ENCODE assay signal across 36 cellular contexts in genomic region chr2:147170932-147171331, GRCh38.
DNase-seq lines count a peak whose midpoint lies in the region; ATAC-seq, FAIRE-seq and TF ChIP-seq lines count a peak whose summit lies in the region.
"Had no signal": no experiment of that assay in that cellular context is flagged by ENCODE, and none has a peak within 500 bp of the region (broad histone marks: within the 10 kb centered on the region; RNA-seq: fewer than 3 reads in every experiment).

No MANE protein-coding gene starts in this region.

- H3K4me3 Mint-ChIP-seq in WTC11 = no peak overlapping the region
- H3K4me3 Mint-ChIP-seq: B cell; CD14-positive monocyte; CD4-positive, alpha-beta memory T cell; CD4-positive, alpha-beta T cell; CD4-positive, CD25-positive, alpha-beta regulatory T cell; CD8-positive, alpha-beta memory T cell; CD8-positive, alpha-beta T cell had no signal

- 95 to 97% (median 96%) methylated on average over 1 of the region's 1 CpG for WGBS in small intestine, 3 donors

- no peaks in the 10 kb centered on the region for H3K36me3 Mint-ChIP-seq in WTC11
- H3K36me3 Mint-ChIP-seq: CD14-positive monocyte; CD4-positive, alpha-beta memory T cell; CD4-positive, CD25-positive, alpha-beta regulatory T cell; CD8-positive, alpha-beta memory T cell; CD8-positive, alpha-beta T cell had no signal

- H3K4me3 ChIP-seq in small intestine (ENCODE audit: low read depth in 1 of 2, low read length in 2 of 2) (no peak overlapping the region), lower lobe of right lung (no peak overlapping the region)
- H3K4me3 ChIP-seq: A549; BLaER1; BLaER1 treated with 17β-estradiol and CSF1 and Interleukin-3, amounts not matched to agents 10 nM and 100 nM had no signal

- H3K9me3 Mint-ChIP-seq in WTC11 = no peaks in the 10 kb centered on the region
- H3K9me3 Mint-ChIP-seq: CD4-positive, alpha-beta T cell had no signal

- H3K27ac ChIP-seq in small intestine (ENCODE audit: low read depth in 1 of 2, low read length in 1 of 2) (no peak overlapping the region), lower lobe of right lung (no peak overlapping the region)
- H3K27ac ChIP-seq: 22Rv1; A549; BLaER1; BLaER1 treated with 17β-estradiol and CSF1 and Interleukin-3, amounts not matched to agents 10 nM and 100 nM; C4-2B had no signal

- DNase-seq in WTC11 (ENCODE audit: low spot score) = no peak
- no peak for DNase-seq in small intestine
- DNase-seq in OCI-M1 (lab: John Stamatoyannopoulos, UW) = no peak
- no peak for DNase-seq in sciatic nerve (ENCODE audit: low spot score)
- no peak for DNase-seq in lower lobe of right lung
- DNase-seq in GM13977 (ENCODE audit: low spot score) = no peak
- DNase-seq: 8988T; ACHN; AML-193; BE2C; C1 segment of cervical spinal cord; Caco-2; Calu3; CD4-positive, alpha-beta memory T cell; CD4-positive, alpha-beta T cell; CD4-positive, CD25-positive, alpha-beta regulatory T cell; CD8-positive, alpha-beta memory T cell; CD8-positive, alpha-beta T cell; COR-L47; DMS 273 treated with DMSO at 0.1 percent for 48 hours; DMS153; DMS53; DMS79; DMS79 treated with DMSO at 0.1 percent for 48 hours; DND-41; EL had no signal

- peak; percentile 47 for FAIRE-seq in A204.1 (lab: Jason Lieb, UNC)
- peak; percentile 13 for FAIRE-seq in TTC549 (lab: Jason Lieb, UNC)
- peak; percentile 23 for FAIRE-seq in small intestine (lab: Jason Lieb, UNC)
- FAIRE-seq: A549, D721Med had no signal

- POLR2A ChIA-PET in WTC11 (lab: Charles Lee) = no interaction called here

- peaks cover 22% of the 10 kb centered on the region for H3K4me1 Mint-ChIP-seq in WTC11
- H3K4me1 Mint-ChIP-seq: B cell; CD14-positive monocyte; CD4-positive, CD25-positive, alpha-beta regulatory T cell; CD8-positive, alpha-beta memory T cell had no signal

- peaks cover 25% of the 10 kb centered on the region for H3K27me3 Mint-ChIP-seq in WTC11 (ENCODE audit: low read depth)
- H3K27me3 Mint-ChIP-seq: B cell; CD4-positive, alpha-beta T cell; CD4-positive, CD25-positive, alpha-beta regulatory T cell had no signal

- no peak overlapping the region for H3K27ac Mint-ChIP-seq in WTC11
- H3K27ac Mint-ChIP-seq: B cell; CD14-positive monocyte; CD4-positive, alpha-beta memory T cell; CD4-positive, alpha-beta T cell; CD4-positive, CD25-positive, alpha-beta regulatory T cell; CD8-positive, alpha-beta memory T cell; CD8-positive, alpha-beta T cell had no signal

- H3K27me3 ChIP-seq in small intestine (ENCODE audit: control insufficient read depth in 2 of 2, insufficient read depth in 2 of 2, low read length in 2 of 2) = no peaks in the 10 kb centered on the region
- H3K27me3 ChIP-seq in lower lobe of right lung (ENCODE audit: low read depth) = no peaks in the 10 kb centered on the region
- H3K27me3 ChIP-seq: BE2C; BLaER1 treated with 17β-estradiol and CSF1 and Interleukin-3, amounts not matched to agents 10 nM and 100 nM had no signal

- H3K9me3 ChIP-seq in small intestine (ENCODE audit: control insufficient read depth, low read depth) (no peaks in the 10 kb centered on the region), lower lobe of right lung (no peaks in the 10 kb centered on the region)
- H3K9me3 ChIP-seq: A549; BE2C; BLaER1; BLaER1 treated with 17β-estradiol and CSF1 and Interleukin-3, amounts not matched to agents 10 nM and 100 nM; Caco-2 had no signal

- intact Hi-C loops in sciatic nerve (cut with DNase I) (no loop called here), lower lobe of right lung (cut with DNase I) (no loop called here)

- H3K4me1 ChIP-seq in small intestine (ENCODE audit: control insufficient read depth in 2 of 2, insufficient read depth in 1 of 2, low read depth in 1 of 2, low read length in 1 of 2) (no peaks in the 10 kb centered on the region), lower lobe of right lung (no peaks in the 10 kb centered on the region)
- H3K4me1 ChIP-seq: A549, BE2C, BLaER1 had no signal

- CTCF ChIA-PET in WTC11 (lab: Charles Lee) = no interaction called here

- H3K36me3 ChIP-seq in small intestine (ENCODE audit: control insufficient read depth in 2 of 2, insufficient read depth in 2 of 2, low read length in 2 of 2) (no peaks in the 10 kb centered on the region), lower lobe of right lung (no peaks in the 10 kb centered on the region)
- H3K36me3 ChIP-seq: BE2C; BLaER1; BLaER1 treated with 17β-estradiol and CSF1 and Interleukin-3, amounts not matched to agents 10 nM and 100 nM had no signal

- in situ Hi-C loops in GM13977 (cut with MboI; ENCODE audit: low pct_unique_long_range_greater_than_20kb, low sequenced_read_pairs, unreplicated experiment) = no loop called here

- ATAC-seq in WTC11 = no peak
- no peak for ATAC-seq in sciatic nerve
- ATAC-seq in lower lobe of right lung = no peak
- ATAC-seq: A549; CD8-positive, alpha-beta T cell had no signal

- TF ChIP-seq CTCF in WTC11 (IDR thresholded peaks at IDR 0.05) (no peak), lower lobe of right lung (IDR thresholded peaks at IDR 0.05) (no peak), GM13977 (IDR thresholded peaks at IDR 0.05; ENCODE audit: extremely low read depth, insufficient read depth, missing control alignments) (no peak)

TF ChIP-seq in WTC11, 78 proteins besides CTCF, POLR2A, EP300 and RAD21:
- TF ChIP-seq NFYB (CRISPR knock-in tag; conservative IDR thresholded peaks at IDR 0.05; ENCODE audit: low read depth) (no peak), HMGA2 (CRISPR knock-in tag; IDR thresholded peaks at IDR 0.05) (peak; percentile 90)
